ENCODE assay signal across 10 cellular contexts in the genomic region with DNA sequence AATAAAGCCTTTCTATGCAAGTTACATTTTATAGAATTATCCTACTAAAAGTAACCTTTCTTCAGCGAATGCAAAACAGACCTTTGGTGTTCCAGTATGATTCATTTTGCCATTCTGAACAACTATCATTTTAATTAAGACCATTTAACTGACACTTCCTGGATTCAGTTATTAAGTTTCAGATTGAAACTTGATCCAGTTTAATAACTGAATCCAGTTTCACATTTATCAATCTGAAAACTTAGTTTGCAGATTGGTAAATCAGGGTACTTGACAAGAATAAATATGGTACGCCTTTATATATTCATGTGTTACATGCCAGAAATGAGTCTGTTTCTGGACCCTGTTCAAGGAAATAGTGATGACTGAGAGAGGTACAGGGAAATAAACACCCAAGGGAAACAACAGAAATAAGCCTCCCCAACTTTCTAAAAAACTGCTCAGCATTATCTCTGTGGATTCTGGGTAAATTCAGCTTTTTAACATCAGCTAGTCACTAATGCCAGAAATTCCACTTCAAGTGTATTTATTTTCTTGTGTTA. TPM values are rescaled to one million over a fixed set of nuclear protein-coding genes. Genes with fewer than 3 reads are reported as not detected.
DNase-seq lines count a peak whose midpoint lies in the region; ATAC-seq and TF ChIP-seq lines count a peak whose summit lies in the region.
"Had no signal": no experiment of that assay in that cellular context is flagged by ENCODE, and none has a peak within 500 bp of the region (broad histone marks: within the 10 kb centered on the region; RNA-seq: fewer than 3 reads in every experiment).

No MANE protein-coding gene starts in this region.

- H3K4me3 ChIP-seq in Caco-2 (ENCODE audit: low read depth, low read length) = no peak overlapping the region
- no peak overlapping the region for H3K4me3 ChIP-seq in OCI-LY3 (ENCODE audit: low read length)
- no peak overlapping the region for H3K4me3 ChIP-seq in psoas muscle
- no peak overlapping the region for H3K4me3 ChIP-seq in HAP-1
- H3K4me3 ChIP-seq: SJSA1 had no signal

- intact Hi-C loops in Caco-2 (cut with micrococcal nuclease; ENCODE audit: unreplicated experiment) (no loop called here), psoas muscle (cut with DNase I) (no loop called here)
- intact Hi-C loops in dendritic cell treated with granulocyte-macrophage colony-stimulating factor and Interleukin-4, amounts not matched to agents 40 ng/mL and 50 ng/mL, for 4 days (cut with micrococcal nuclease) = loop anchor here (2.0 kb wide), 1 partner anchor 23 kb away; a partner anchor contains a TSS

- in situ Hi-C loops in HAP-1 (cut with MboI; ENCODE audit: low sequenced_read_pairs) = loop anchor here (10.0 kb wide), 1 partner anchor 399 kb away; no protein-coding TSS in a partner anchor

- H3K27me3 ChIP-seq in Caco-2 (replicated peaks; ENCODE audit: control insufficient read depth, insufficient read depth, low read length) (no peaks in the 10 kb centered on the region), OCI-LY3 (ENCODE audit: low read depth, low read length) (no peaks in the 10 kb centered on the region), psoas muscle (ENCODE audit: insufficient read depth in 3 of 3, low read length in 2 of 3) (no peaks in the 10 kb centered on the region), HAP-1 (ENCODE audit: low read depth) (no peaks in the 10 kb centered on the region)
- H3K27me3 ChIP-seq: SJSA1 had no signal

- DNase-seq in Caco-2 (no peak), psoas muscle (no peak), NCI-H1436 (lab: John Stamatoyannopoulos, UW) (no peak), HAP-1 (ENCODE audit: low spot score in 2 of 2) (no peak)
- DNase-seq: GOT3 had no signal

- H3K4me2 ChIP-seq in OCI-LY3 (ENCODE audit: low read length) = peak overlapping the region; percentile 33

- H3K36me3 Mint-ChIP-seq in Caco-2 (ENCODE audit: insufficient read depth, unreplicated experiment) = no peaks in the 10 kb centered on the region
- H3K36me3 Mint-ChIP-seq in dendritic cell treated with granulocyte-macrophage colony-stimulating factor and Interleukin-4, amounts not matched to agents 40 ng/mL and 50 ng/mL, for 4 days (ENCODE audit: low read depth) = peaks cover 24% of the 10 kb centered on the region

- no TSS peak for BruUV-seq in Caco-2 (replicated peaks; lab: Mats Ljungman, UMichigan)

- H4K20me1 ChIP-seq in OCI-LY3 (ENCODE audit: insufficient read depth, low read length) = 0 out of 2 replicates have a peak, but pooled peaks cover 2% of the 10 kb centered on the region

- no peaks in the 10 kb centered on the region for H3K4me1 Mint-ChIP-seq in Caco-2 (ENCODE audit: low read depth, unreplicated experiment)
- H3K4me1 Mint-ChIP-seq in dendritic cell treated with granulocyte-macrophage colony-stimulating factor and Interleukin-4, amounts not matched to agents 40 ng/mL and 50 ng/mL, for 4 days (ENCODE audit: low read depth) = peaks cover 30% of the 10 kb centered on the region

- no peak overlapping the region for H3K27ac Mint-ChIP-seq in Caco-2 (ENCODE audit: unreplicated experiment)
- peak overlapping the region; percentile 94 for H3K27ac Mint-ChIP-seq in dendritic cell treated with granulocyte-macrophage colony-stimulating factor and Interleukin-4, amounts not matched to agents 40 ng/mL and 50 ng/mL, for 4 days

- no peaks in the 10 kb centered on the region for H3K9me3 Mint-ChIP-seq in Caco-2 (ENCODE audit: unreplicated experiment)
- no peaks in the 10 kb centered on the region for H3K9me3 Mint-ChIP-seq in dendritic cell treated with granulocyte-macrophage colony-stimulating factor and Interleukin-4, amounts not matched to agents 40 ng/mL and 50 ng/mL, for 4 days

- H3K9me3 ChIP-seq in Caco-2 = no peaks in the 10 kb centered on the region
- no peaks in the 10 kb centered on the region for H3K9me3 ChIP-seq in OCI-LY3 (ENCODE audit: insufficient read depth, low read length)
- H3K9me3 ChIP-seq in psoas muscle = no peaks in the 10 kb centered on the region
- H3K9me3 ChIP-seq in HAP-1 = no peaks in the 10 kb centered on the region
- H3K9me3 ChIP-seq: SJSA1 had no signal

- H3K36me3 ChIP-seq in Caco-2 (ENCODE audit: control insufficient read depth, insufficient read depth, low read length) (no peaks in the 10 kb centered on the region), OCI-LY3 (replicated peaks; ENCODE audit: low read depth, low read length) (peaks cover 15% of the 10 kb centered on the region), psoas muscle (ENCODE audit: insufficient read depth in 1 of 2, low read depth in 1 of 2) (peaks cover 0 to 12% of the 10 kb centered on the region in 2 donors), HAP-1 (replicated peaks) (peaks cover 12% of the 10 kb centered on the region; the same call in 1 of the 2 replicates)

- POLR2A ChIA-PET in Caco-2 (lab: Charles Lee) = no interaction called here

- H2AFZ ChIP-seq in OCI-LY3 (ENCODE audit: low read depth, low read length) = no peak overlapping the region

- H3K4me1 ChIP-seq in Caco-2 (peaks cover 5% of the 10 kb centered on the region; the same call in 1 of the 2 replicates), OCI-LY3 (ENCODE audit: low read length) (peaks cover 36% of the 10 kb centered on the region), psoas muscle (peaks cover 23% of the 10 kb centered on the region), HAP-1 (peaks cover 19% of the 10 kb centered on the region)

- H3K27me3 Mint-ChIP-seq in Caco-2 (ENCODE audit: insufficient read depth, unreplicated experiment) = no peaks in the 10 kb centered on the region
- no peaks in the 10 kb centered on the region for H3K27me3 Mint-ChIP-seq in dendritic cell treated with granulocyte-macrophage colony-stimulating factor and Interleukin-4, amounts not matched to agents 40 ng/mL and 50 ng/mL, for 4 days

- peak overlapping the region; percentile 15; the same call in 1 of the 2 replicates for H3K9ac ChIP-seq in OCI-LY3 (ENCODE audit: low read length)

- H3K79me2 ChIP-seq in OCI-LY3 (ENCODE audit: low read length) = peaks cover 29% of the 10 kb centered on the region

- no peak for ATAC-seq in psoas muscle
- no peak for ATAC-seq in HG03342 (IDR thresholded peaks at IDR 0.05; ENCODE audit: unreplicated experiment)
- no peak for ATAC-seq in GM18907 (IDR thresholded peaks at IDR 0.05; ENCODE audit: unreplicated experiment)

- TF ChIP-seq CTCF in Caco-2 (IDR thresholded peaks at IDR 0.05; ENCODE audit: insufficient read depth in 1 of 2, low read depth in 1 of 2, low read length in 1 of 2, severe bottlenecking in 1 of 2, unreplicated experiment in 1 of 2) (no peak), OCI-LY3 (IDR thresholded peaks at IDR 0.05; ENCODE audit: low read depth, low read length) (no peak), psoas muscle (IDR thresholded peaks at IDR 0.05) (no peak)

- H3K4me3 Mint-ChIP-seq in Caco-2 (ENCODE audit: unreplicated experiment) = peak overlapping the region; percentile 16
- H3K4me3 Mint-ChIP-seq in dendritic cell treated with granulocyte-macrophage colony-stimulating factor and Interleukin-4, amounts not matched to agents 40 ng/mL and 50 ng/mL, for 4 days = no peak overlapping the region

- CTCF ChIA-PET in Caco-2 (lab: Charles Lee) = no interaction called here

- 42 to 56% (median 56%) methylated on average over 2 of the region's 2 CpGs for WGBS in psoas muscle, 3 donors

- peak overlapping the region; percentile 61 for H3K27ac ChIP-seq in OCI-LY3 (ENCODE audit: low read length)
- H3K27ac ChIP-seq in psoas muscle = peak overlapping the region; percentile 67
- H3K27ac ChIP-seq: SJSA1 had no signal

RNA-seq across cellular contexts. Expression of a gene that starts 23.3 kb away (rescaled TPM):
- 20.2 and 24.5 TPM in 2 replicates for total RNA-seq in Caco-2 (2022)
- total RNA-seq in psoas muscle = 10 to 100 TPM in 2 of 4 donors, 1 to 10 TPM in 2; 6.4 to 12.5 (median 9.8) TPM
- polyA plus RNA-seq in psoas muscle = 1 to 10 TPM; 3.0 to 8.8 (median 5.4) TPM

RNA-seq across cellular contexts. Expression of a gene that starts 47.0 kb away (rescaled TPM):
- total RNA-seq in Caco-2 (2022) (4.9 and 5.3 TPM in 2 replicates), psoas muscle (10 to 100 TPM; 37.4 to 59.3 (median 45.6) TPM)
- polyA plus RNA-seq in psoas muscle = 10 to 100 TPM; 10.8 to 67.7 (median 17.5) TPM
